In the genomic region with DNA sequence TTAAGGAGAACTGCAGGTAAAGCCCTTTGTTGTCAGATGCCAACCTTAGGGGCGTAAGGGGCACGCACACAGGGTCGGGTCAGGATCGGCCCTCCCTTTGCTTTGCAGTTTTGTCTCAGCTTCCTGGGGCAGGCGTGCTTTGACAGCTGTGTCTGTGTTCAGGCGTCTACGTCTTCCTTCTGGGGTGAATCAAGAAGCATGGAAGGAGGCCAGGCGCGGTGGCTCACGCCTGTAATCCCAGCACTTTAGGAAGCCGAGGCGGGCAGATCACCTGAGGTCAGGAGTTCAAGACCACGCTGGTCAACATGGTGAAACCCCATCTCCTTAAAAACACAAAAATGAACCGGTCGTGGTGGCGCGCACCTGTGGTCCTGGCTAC, we compare ENCODE assay signal across 8 cellular contexts. TPM values are rescaled to one million over a fixed set of nuclear protein-coding genes. Genes with fewer than 3 reads are reported as not detected.
DNase-seq lines count a peak whose midpoint lies in the region; TF ChIP-seq lines count a peak whose summit lies in the region.

No MANE protein-coding gene starts in this region.

- H3K4me1 ChIP-seq in esophagus squamous epithelium = peaks cover 22 to 43% (median 23%) of the 10 kb centered on the region in 3 donors
- H3K4me1 ChIP-seq in rectal smooth muscle tissue (ENCODE audit: control insufficient read depth, insufficient read depth, low read length) = peaks cover 12% of the 10 kb centered on the region

- H3K4me3 ChIP-seq in GM08714 (ENCODE audit: low read length) = peak overlapping the region; percentile 92; the same call in 1 of the 2 replicates
- H3K4me3 ChIP-seq in esophagus squamous epithelium = peak overlapping the region in 3 of 4 donors; percentile 66 to 98 (median 89)
- H3K4me3 ChIP-seq in rectal smooth muscle tissue (ENCODE audit: low read length) = peak overlapping the region; percentile 70

- H3K9ac ChIP-seq in rectal smooth muscle tissue (ENCODE audit: low read length) = no peak overlapping the region

- intact Hi-C loops in esophagus squamous epithelium (cut with DNase I) = no loop called here

- in situ Hi-C loops in GM13976 (cut with MboI; ENCODE audit: low sequenced_read_pairs, unreplicated experiment) = loop anchor here (10.0 kb wide), 1 partner anchor 146 kb away; no protein-coding TSS in a partner anchor

- 92 to 100% methylated on average over 1 to 10 of the region's 17 CpGs for WGBS in esophagus squamous epithelium, 2 donors

- H3K27me3 ChIP-seq in esophagus squamous epithelium (no peaks in the 10 kb centered on the region), rectal smooth muscle tissue (ENCODE audit: control insufficient read depth, insufficient read depth, low read length) (no peaks in the 10 kb centered on the region)

- H3K27ac ChIP-seq in esophagus squamous epithelium = peak overlapping the region in 2 of 4 donors; percentile 94 to 98
- H3K27ac ChIP-seq in rectal smooth muscle tissue (ENCODE audit: low read depth, low read length) = no peak overlapping the region

- peaks cover 0 to under 1% (median 0%) of the 10 kb centered on the region in 3 donors for H3K9me3 ChIP-seq in esophagus squamous epithelium

- no peak for TF ChIP-seq POLR2A in esophagus squamous epithelium (IDR thresholded peaks at IDR 0.05)

- DNase-seq in RKO (ENCODE audit: low spot score) (peak; percentile 63), esophagus squamous epithelium (lab: John Stamatoyannopoulos, UW) (no peak), T1000 (lab: John Stamatoyannopoulos, UW) (no peak), NCI-H446 (lab: John Stamatoyannopoulos, UW) (no peak), GOT3 (lab: John Stamatoyannopoulos, UW) (no peak), GM13976 (ENCODE audit: low spot score) (no peak)

- H3K36me3 ChIP-seq in esophagus squamous epithelium = peaks cover 10 to 77% (median 26%) of the 10 kb centered on the region in 3 donors
- peaks cover 22% of the 10 kb centered on the region for H3K36me3 ChIP-seq in rectal smooth muscle tissue (ENCODE audit: control insufficient read depth, insufficient read depth, low read length)

- TF ChIP-seq CTCF in esophagus squamous epithelium (IDR thresholded peaks at IDR 0.05) (no peak), GM13976 (IDR thresholded peaks at IDR 0.05; ENCODE audit: borderline replicate concordance, control extremely low read depth, extremely low read depth, insufficient read depth, missing control alignments) (no peak)

RNA-seq across cellular contexts. Expression of a gene that starts 1.3 kb away (rescaled TPM):
- total RNA-seq in esophagus squamous epithelium = 10 to 100 TPM; 25.4 to 31.9 (median 28.3) TPM

RNA-seq across cellular contexts. Expression of a gene that starts 1.4 kb away (rescaled TPM):
- total RNA-seq in esophagus squamous epithelium = 10 to 100 TPM; 30.4 to 45.5 (median 37.0) TPM

RNA-seq across cellular contexts. Expression of a gene that starts 12.7 kb away (rescaled TPM):
- total RNA-seq in esophagus squamous epithelium = 10 to 100 TPM in 3 of 4 donors, 1 to 10 TPM in 1; 2.5 to 15.2 (median 10.6) TPM

RNA-seq across cellular contexts. Expression of a gene that starts 27.3 kb away (rescaled TPM):
- total RNA-seq in esophagus squamous epithelium = 10 to 100 TPM; 10.9 to 22.3 (median 14.4) TPM

RNA-seq across cellular contexts. Expression of a gene that starts 30.4 kb away (rescaled TPM):
- total RNA-seq in esophagus squamous epithelium = 10 to 100 TPM; 37.0 to 55.5 (median 50.2) TPM
